ENCODE assay signal across 8 cellular contexts in genomic region chr6:16762265-16762546, GRCh38. TPM values are rescaled to one million over a fixed set of nuclear protein-coding genes. Genes with fewer than 3 reads are reported as not detected.
DNase-seq lines count a peak whose midpoint lies in the region; ATAC-seq and TF ChIP-seq lines count a peak whose summit lies in the region.

No MANE protein-coding gene starts in this region.

- peaks cover 36% of the 10 kb centered on the region for H3K4me1 Mint-ChIP-seq in nephron progenitor cell

- H3K4me3 ChIP-seq in DND-41 (ENCODE audit: low read depth in 1 of 2, low read length in 2 of 2) (peak overlapping the region; percentile 20 to 64; a peak in 3 of 4 replicates), dorsolateral prefrontal cortex (peak overlapping the region; percentile 48 to 97 (median 84))

- no peaks in the 10 kb centered on the region for H3K79me2 ChIP-seq in DND-41 (ENCODE audit: insufficient read depth, low read length)

- no peaks in the 10 kb centered on the region for H3K9me3 Mint-ChIP-seq in nephron progenitor cell

- intact Hi-C loops in dorsolateral prefrontal cortex (cut with DNase I): loop anchor here (2.0 to 5.0 kb wide), 6 partner anchors 200 to 429 kb away; no protein-coding TSS in a partner anchor

- DNase-seq in DND-41 (no peak), NCI-H748 (lab: John Stamatoyannopoulos, UW; ENCODE audit: unreplicated experiment) (peak; percentile 79), dorsolateral prefrontal cortex (no peak), nephron progenitor cell (no peak)

- H3K27me3 ChIP-seq in DND-41 (ENCODE audit: insufficient read depth, low read length, poor library complexity) (peaks cover 47% of the 10 kb centered on the region), dorsolateral prefrontal cortex (no peaks in the 10 kb centered on the region)

- peak overlapping the region; percentile 59 for H3K9ac ChIP-seq in DND-41 (ENCODE audit: low read depth, low read length)

- TF ChIP-seq CTCF in DND-41 (IDR thresholded peaks at IDR 0.05; ENCODE audit: borderline replicate concordance, extremely low read depth, low read length, poor library complexity, severe bottlenecking): no peak
- peak in 1 of 56 donors; percentile 3 for TF ChIP-seq CTCF in dorsolateral prefrontal cortex (IDR thresholded peaks at IDR 0.05 in 54 of 56, conservative IDR thresholded peaks at IDR 0.05 in 2 of 56; ENCODE audit: low read depth in 1 of 56, partially characterized antibody in 56 of 56)
- no peak for TF ChIP-seq CTCF in nephron progenitor cell (IDR thresholded peaks at IDR 0.05)

- peaks cover 20% of the 10 kb centered on the region for H3K27me3 Mint-ChIP-seq in nephron progenitor cell (ENCODE audit: low read depth, poor library complexity)

- H3K36me3 Mint-ChIP-seq in nephron progenitor cell (ENCODE audit: low read depth): no peaks in the 10 kb centered on the region

- H3K4me3 Mint-ChIP-seq in nephron progenitor cell: peak overlapping the region; percentile 94

- H3K36me3 ChIP-seq in DND-41 (ENCODE audit: insufficient read depth, low read length): no peaks in the 10 kb centered on the region

- no peaks in the 10 kb centered on the region for H3K9me3 ChIP-seq in DND-41 (ENCODE audit: insufficient read depth, low read length, severe bottlenecking)

- H3K4me1 ChIP-seq in DND-41 (ENCODE audit: insufficient read depth, low read length): peaks cover 30% of the 10 kb centered on the region

- ATAC-seq in DND-41 (ENCODE audit: insufficient read depth, low read depth) (peak; percentile 0; the same call in 1 of the 3 replicates), GM21619 (IDR thresholded peaks at IDR 0.05; ENCODE audit: unreplicated experiment) (peak; percentile 3), HG03565 (IDR thresholded peaks at IDR 0.05; ENCODE audit: unreplicated experiment) (no peak), GM19328 (IDR thresholded peaks at IDR 0.05; ENCODE audit: unreplicated experiment) (no peak), GM19463 (IDR thresholded peaks at IDR 0.05; ENCODE audit: unreplicated experiment) (no peak)

- H3K4me2 ChIP-seq in DND-41 (ENCODE audit: insufficient read depth, low read length): peak overlapping the region; percentile 80

- peaks cover 5% of the 10 kb centered on the region; the same call in 1 of the 2 replicates for H4K20me1 ChIP-seq in DND-41 (ENCODE audit: insufficient read depth, low read length)

- no peak overlapping the region for H3K27ac ChIP-seq in DND-41 (ENCODE audit: low read length)
- peak overlapping the region; percentile 4 to 99 (median 97) for H3K27ac ChIP-seq in dorsolateral prefrontal cortex

- H2AFZ ChIP-seq in DND-41 (ENCODE audit: low read depth, low read length): peak overlapping the region; percentile 59

- H3K27ac Mint-ChIP-seq in nephron progenitor cell: no peak overlapping the region

RNA-seq across cellular contexts. Expression of gene ATXN1, which starts 0.9 kb away (rescaled TPM):
- total RNA-seq in dorsolateral prefrontal cortex: 100 to 1,000 TPM; 131 to 255 (median 189) TPM

Comparison
In these comparisons a context has a peak if more than half of its experiments do, and no peak if none do; other contexts are left out.
1. ATAC-seq: peak in DND-41 (single experiment) and GM21619 (single experiment); none in HG03565 (single experiment), GM19328 (single experiment) and GM19463 (single experiment).